In the genomic region with DNA sequence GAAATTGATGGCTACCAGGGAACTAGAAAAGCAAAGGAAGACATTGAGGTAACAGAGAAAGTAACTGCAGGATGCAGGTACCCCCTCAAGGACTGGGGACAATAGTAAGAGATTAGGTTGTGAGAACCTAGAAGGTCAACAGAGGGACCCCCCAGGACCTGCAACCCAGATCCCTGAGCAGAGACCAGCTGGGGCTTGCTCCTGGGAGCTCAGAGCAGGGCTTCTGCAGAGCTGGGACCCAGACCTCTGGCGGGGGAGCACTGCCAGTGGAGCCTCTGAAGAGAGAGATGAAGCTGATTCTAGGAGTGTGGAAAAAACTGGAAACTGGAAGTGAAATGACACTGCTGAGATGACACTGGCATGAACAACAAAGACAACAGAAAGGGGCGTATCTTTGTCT, we compare ENCODE assay signal across 39 cellular contexts. TPM values are rescaled to one million over a fixed set of nuclear protein-coding genes. Genes with fewer than 3 reads are reported as not detected.
"Had no signal": no experiment of that assay in that cellular context is flagged by ENCODE, and none has a peak within 500 bp of the region (broad histone marks: within the 10 kb centered on the region; RNA-seq: fewer than 3 reads in every experiment).

No MANE protein-coding gene starts in this region.

- H3K4me1 Mint-ChIP-seq: activated B cell treated with CpG ODN at 0.5 μM for 24 hours; activated CD4-positive, alpha-beta T cell treated with anti-CD3 and anti-CD28 coated beads, Interleukin-2, amount 10 ng/mL, durations not matched to agents 24 days and 14 days; activated naive CD8-positive, alpha-beta T cell treated with anti-CD3 and anti-CD28 coated beads for 36 hours; activated T-helper 17 cell treated with anti-CD3 and anti-CD28 coated beads, Interleukin-2, amount 50 U/mL, for 72 hours had no signal

- H3K27ac Mint-ChIP-seq: activated B cell treated with CpG ODN at 0.5 μM for 24 hours; activated CD4-positive, alpha-beta memory T cell treated with anti-CD3 and anti-CD28 coated beads for 36 hours; activated CD4-positive, alpha-beta T cell treated with anti-CD3 and anti-CD28 coated beads, Interleukin-2, amount 10 ng/mL, durations not matched to agents 24 days and 14 days; activated CD8-positive, alpha-beta T cell treated with anti-CD3 and anti-CD28 coated beads for 36 hours; activated naive CD4-positive, alpha-beta T cell treated with anti-CD3 and anti-CD28 coated beads for 36 hours; activated naive CD4-positive, alpha-beta T cell treated with anti-CD3 and anti-CD28 coated beads, Interleukin-2, amount 50 U/mL, for 72 hours; activated naive CD8-positive, alpha-beta T cell treated with anti-CD3 and anti-CD28 coated beads for 36 hours; activated T-cell treated with anti-CD3 and anti-CD28 coated beads, Interleukin-2, amount 50 U/mL, for 72 hours; activated T-helper 1 cell treated with anti-CD3 and anti-CD28 coated beads, Interleukin-12 subunit alpha, Interleukin-12 subunit beta, Interleukin-2, Interleukin-4 antibody, amounts not matched to agents 30 ng/mL and 10 ng/mL and 1 ng/mL, durations not matched to agents 14 hours and 24 hours and 36 hours; activated T-helper 17 cell treated with anti-CD3 and anti-CD28 coated beads, Interleukin-2, amount 50 U/mL, for 72 hours; T-helper 1 cell treated with Interleukin-12 subunit alpha and Interleukin-12 subunit beta and Interleukin-4 antibody, amounts not matched to agents 30 μg/mL and 1 μg/mL, for 36 hours; T-helper 2 cell treated with Interferon-gamma antibody and Interleukin-4, amounts not matched to agents 5 μg/mL and 100 μg/mL, for 36 hours had no signal

- H3K4me3 ChIP-seq: adrenal gland, body of pancreas, breast epithelium had no signal

- H3K4me3 Mint-ChIP-seq: activated B cell treated with CpG ODN at 0.5 μM for 24 hours; activated CD4-positive, alpha-beta memory T cell treated with anti-CD3 and anti-CD28 coated beads for 36 hours; activated CD4-positive, alpha-beta T cell treated with anti-CD3 and anti-CD28 coated beads, Interleukin-2, amount 10 ng/mL, durations not matched to agents 24 days and 14 days; activated CD8-positive, alpha-beta T cell treated with anti-CD3 and anti-CD28 coated beads for 36 hours; activated naive CD4-positive, alpha-beta T cell treated with anti-CD3 and anti-CD28 coated beads for 36 hours; activated naive CD8-positive, alpha-beta T cell treated with anti-CD3 and anti-CD28 coated beads for 36 hours; activated T-cell treated with anti-CD3 and anti-CD28 coated beads, Interleukin-2, amount 50 U/mL, for 4 hours; activated T-cell treated with anti-CD3 and anti-CD28 coated beads, Interleukin-2, amount 50 U/mL, for 72 hours; activated T-helper 1 cell treated with anti-CD3 and anti-CD28 coated beads, Interleukin-12 subunit alpha, Interleukin-12 subunit beta, Interleukin-2, Interleukin-4 antibody, amounts not matched to agents 30 ng/mL and 10 ng/mL and 1 ng/mL, durations not matched to agents 14 hours and 24 hours and 36 hours; activated T-helper 17 cell treated with anti-CD3 and anti-CD28 coated beads, Interleukin-2, amount 50 U/mL, for 72 hours; T-helper 1 cell treated with Interleukin-12 subunit alpha and Interleukin-12 subunit beta and Interleukin-4 antibody, amounts not matched to agents 30 μg/mL and 1 μg/mL, for 36 hours; T-helper 2 cell treated with Interferon-gamma antibody and Interleukin-4, amounts not matched to agents 5 μg/mL and 100 μg/mL, for 36 hours had no signal

- ATAC-seq: activated CD8-positive, alpha-beta T cell treated with anti-CD3 and anti-CD28 coated beads for 36 hours; activated naive CD4-positive, alpha-beta T cell treated with anti-CD3 and anti-CD28 coated beads, Interleukin-2, amount 50 U/mL, for 72 hours; activated T-cell treated with anti-CD3 and anti-CD28 coated beads, Interleukin-2, amount 50 U/mL, for 4 hours; activated T-cell treated with anti-CD3 and anti-CD28 coated beads, Interleukin-2, amount 50 U/mL, for 72 hours; activated T-helper 17 cell treated with anti-CD3 and anti-CD28 coated beads, Interleukin-2, amount 50 U/mL, for 72 hours; body of pancreas had no signal

- H3K9me3 Mint-ChIP-seq: activated B cell treated with CpG ODN at 0.5 μM for 24 hours; activated CD4-positive, alpha-beta memory T cell treated with anti-CD3 and anti-CD28 coated beads for 36 hours; activated CD4-positive, alpha-beta T cell treated with anti-CD3 and anti-CD28 coated beads, Interleukin-2, amount 10 ng/mL, durations not matched to agents 24 days and 14 days; activated CD8-positive, alpha-beta T cell treated with anti-CD3 and anti-CD28 coated beads for 36 hours; activated naive CD4-positive, alpha-beta T cell treated with anti-CD3 and anti-CD28 coated beads for 36 hours; activated naive CD4-positive, alpha-beta T cell treated with anti-CD3 and anti-CD28 coated beads, Interleukin-2, amount 50 U/mL, for 72 hours; activated naive CD8-positive, alpha-beta T cell treated with anti-CD3 and anti-CD28 coated beads for 36 hours; activated T-cell treated with anti-CD3 and anti-CD28 coated beads, Interleukin-2, amount 50 U/mL, for 4 hours; activated T-cell treated with anti-CD3 and anti-CD28 coated beads, Interleukin-2, amount 50 U/mL, for 72 hours; activated T-helper 1 cell treated with anti-CD3 and anti-CD28 coated beads, Interleukin-12 subunit alpha, Interleukin-12 subunit beta, Interleukin-2, Interleukin-4 antibody, amounts not matched to agents 30 ng/mL and 10 ng/mL and 1 ng/mL, durations not matched to agents 14 hours and 24 hours and 36 hours; activated T-helper 17 cell treated with anti-CD3 and anti-CD28 coated beads, Interleukin-2, amount 50 U/mL, for 72 hours; T-helper 1 cell treated with Interleukin-12 subunit alpha and Interleukin-12 subunit beta and Interleukin-4 antibody, amounts not matched to agents 30 μg/mL and 1 μg/mL, for 36 hours; T-helper 2 cell treated with Interferon-gamma antibody and Interleukin-4, amounts not matched to agents 5 μg/mL and 100 μg/mL, for 36 hours had no signal

- DNase-seq: activated B cell treated with CpG ODN at 0.5 μM for 24 hours; activated CD4-positive, alpha-beta memory T cell treated with anti-CD3 and anti-CD28 coated beads for 36 hours; activated CD4-positive, alpha-beta T cell treated with anti-CD3 and anti-CD28 coated beads for 4 hours; activated CD4-positive, alpha-beta T cell treated with anti-CD3 and anti-CD28 coated beads, Interleukin-2, amount 10 ng/mL, durations not matched to agents 24 days and 14 days; activated CD4-positive, alpha-beta T cell treated with anti-CD3 and anti-CD28 coated beads, Interleukin-2, amount 50 U/mL, for 1 hour; activated CD4-positive, alpha-beta T cell treated with anti-CD3 and anti-CD28 coated beads, Interleukin-2, amount 50 U/mL, for 4 hours; activated CD4-positive, CD25-positive, alpha-beta regulatory T cell treated with anti-CD3 and anti-CD28 coated beads, Interleukin-2, amount 50 U/mL, for 72 hours; activated CD8-positive, alpha-beta memory T cell treated with anti-CD3 and anti-CD28 coated beads, Interleukin-2, amount 50 U/mL, for 4 hours; activated CD8-positive, alpha-beta T cell treated with anti-CD3 and anti-CD28 coated beads for 36 hours; activated effector memory CD4-positive, alpha-beta T cell treated with anti-CD3 and anti-CD28 coated beads, Interleukin-2, amount 50 U/mL, for 16 hours; activated gamma-delta T cell treated with Interleukin-2 at 50 U/mL for 16 hours; activated naive CD4-positive, alpha-beta T cell; activated naive CD4-positive, alpha-beta T cell treated with anti-CD3 and anti-CD28 coated beads for 36 hours; activated naive CD4-positive, alpha-beta T cell treated with anti-CD3 and anti-CD28 coated beads, Interleukin-2, amount 50 U/mL, for 16 hours; activated naive CD8-positive, alpha-beta T cell treated with anti-CD3 and anti-CD28 coated beads for 36 hours; activated T-cell treated with anti-CD3 and anti-CD28 coated beads for 4 hours; activated T-cell treated with anti-CD3 and anti-CD28 coated beads, Interleukin-2, amount 50 U/mL, for 1 hour; activated T-cell treated with anti-CD3 and anti-CD28 coated beads, Interleukin-2, amount 50 U/mL, for 4 hours; activated T-cell treated with anti-CD3 and anti-CD28 coated beads, Interleukin-2, amount 50 U/mL, for 72 hours; adrenal gland; amniotic stem cell; aorta; body of pancreas; brain microvascular endothelial cell; central memory CD4-positive, alpha-beta T cell; SW 1271; T-helper 1 cell; T-helper 2 cell; T-helper 9 cell had no signal

- H3K27ac ChIP-seq: adrenal gland, body of pancreas, brain microvascular endothelial cell, breast epithelium, VCaP had no signal

RNA-seq across cellular contexts. Expression of gene MORN5, which starts 17.2 kb away (rescaled TPM):
- total RNA-seq: activated B cell treated with CpG ODN at 0.5 μM for 24 hours; activated CD4-positive, alpha-beta memory T cell treated with anti-CD3 and anti-CD28 coated beads for 36 hours; activated CD4-positive, alpha-beta T cell treated with anti-CD3 and anti-CD28 coated beads, Interleukin-2, amount 10 ng/mL, durations not matched to agents 24 days and 14 days; activated CD8-positive, alpha-beta memory T cell treated with anti-CD3 and anti-CD28 coated beads for 36 hours; activated CD8-positive, alpha-beta T cell treated with anti-CD3 and anti-CD28 coated beads for 36 hours; activated naive CD4-positive, alpha-beta T cell treated with anti-CD3 and anti-CD28 coated beads for 36 hours; activated naive CD8-positive, alpha-beta T cell treated with anti-CD3 and anti-CD28 coated beads for 36 hours; activated T-cell treated with anti-CD3 and anti-CD28 coated beads, Interleukin-2, amount 50 U/mL, for 4 hours; activated T-cell treated with anti-CD3 and anti-CD28 coated beads, Interleukin-2, amount 50 U/mL, for 72 hours; activated T-helper 1 cell treated with anti-CD3 and anti-CD28 coated beads, Interleukin-12 subunit alpha, Interleukin-12 subunit beta, Interleukin-2, Interleukin-4 antibody, amounts not matched to agents 30 ng/mL and 10 ng/mL and 1 ng/mL, durations not matched to agents 14 hours and 24 hours and 36 hours; activated T-helper 17 cell treated with anti-CD3 and anti-CD28 coated beads, Interleukin-2, amount 50 U/mL, for 72 hours; aorta; astrocyte; body of pancreas; breast epithelium; cardiac septum had no signal

RNA-seq across cellular contexts. Expression of gene LHX6, which starts 51.8 kb away (rescaled TPM):
- total RNA-seq: activated B cell treated with CpG ODN at 0.5 μM for 24 hours; activated CD4-positive, alpha-beta memory T cell treated with anti-CD3 and anti-CD28 coated beads for 36 hours; activated CD4-positive, alpha-beta T cell treated with anti-CD3 and anti-CD28 coated beads, Interleukin-2, amount 10 ng/mL, durations not matched to agents 24 days and 14 days; activated CD8-positive, alpha-beta memory T cell treated with anti-CD3 and anti-CD28 coated beads for 36 hours; activated T-helper 17 cell treated with anti-CD3 and anti-CD28 coated beads, Interleukin-2, amount 50 U/mL, for 72 hours had no signal
